8 cellular contexts compared by ENCODE assay signal in genomic region chr1:147545133-147545532, GRCh38. TPM values are rescaled to one million over a fixed set of nuclear protein-coding genes. Genes with fewer than 3 reads are reported as not detected.
A peak's percentile ranks its signal among the peaks of the same experiment; 100 is the strongest.
DNase-seq lines count a peak whose midpoint lies in the region; ATAC-seq lines count a peak whose summit lies in the region.

No MANE protein-coding gene starts in this region.

- H3K27ac ChIP-seq in iPS-18a (ENCODE audit: low read length) = no peak overlapping the region

- H3K9me3 ChIP-seq in iPS-18a (ENCODE audit: control insufficient read depth, low read depth, low read length) = no peaks in the 10 kb centered on the region

- H3K9me3 Mint-ChIP-seq in activated T-cell treated with anti-CD3 and anti-CD28 coated beads, Interleukin-2, amount 50 U/mL, for 4 hours = peaks cover 6% of the 10 kb centered on the region

- DNase-seq in NCI-H2107 (lab: John Stamatoyannopoulos, UW) (peak; percentile 47), AG08395 (ENCODE audit: low spot score) (no peak), KBM-7 (no peak)
- peak; percentile 80 for DNase-seq in activated T-cell treated with anti-CD3 and anti-CD28 coated beads, Interleukin-2, amount 50 U/mL, for 4 hours
- DNase-seq in stimulated activated CD4-positive, alpha-beta T cell treated with anti-CD3 and anti-CD28 coated beads, TNF-alpha, amount 100 ng/mL, for 4 hours (ENCODE audit: low read depth in 3 of 3) = peak; percentile 50 to 78 (median 72)

- H3K4me3 ChIP-seq in iPS-18a (ENCODE audit: low read length) = peak overlapping the region; percentile 33

- ATAC-seq in GM18907 (IDR thresholded peaks at IDR 0.05; ENCODE audit: unreplicated experiment) (peak; percentile 82), HG02571 (IDR thresholded peaks at IDR 0.05; ENCODE audit: unreplicated experiment) (no peak)
- peak; percentile 78 to 82 for ATAC-seq in activated T-cell treated with anti-CD3 and anti-CD28 coated beads, Interleukin-2, amount 50 U/mL, for 4 hours

- H3K36me3 ChIP-seq in iPS-18a (ENCODE audit: control insufficient read depth, low read depth, low read length) = no peaks in the 10 kb centered on the region

- peaks cover 13% of the 10 kb centered on the region for H3K27me3 ChIP-seq in iPS-18a (ENCODE audit: control insufficient read depth, insufficient read depth, low read length)

- peaks cover 46% of the 10 kb centered on the region for H3K4me1 ChIP-seq in iPS-18a (ENCODE audit: control insufficient read depth, low read depth, low read length)

- no peak overlapping the region for H3K9ac ChIP-seq in iPS-18a (ENCODE audit: low read length)

- H3K4me1 Mint-ChIP-seq in activated T-cell treated with anti-CD3 and anti-CD28 coated beads, Interleukin-2, amount 50 U/mL, for 4 hours (ENCODE audit: low read depth) = peaks cover 30% of the 10 kb centered on the region

- in situ Hi-C loops in KBM-7 (cut with MboI; ENCODE audit: low pct_unique_long_range_greater_than_20kb, low sequenced_read_pairs) = no loop called here

- H3K4me3 Mint-ChIP-seq in activated T-cell treated with anti-CD3 and anti-CD28 coated beads, Interleukin-2, amount 50 U/mL, for 4 hours = peak overlapping the region; percentile 75

- peaks cover 1% of the 10 kb centered on the region for H3K36me3 Mint-ChIP-seq in activated T-cell treated with anti-CD3 and anti-CD28 coated beads, Interleukin-2, amount 50 U/mL, for 4 hours (ENCODE audit: insufficient read depth)

- H3K27me3 Mint-ChIP-seq in activated T-cell treated with anti-CD3 and anti-CD28 coated beads, Interleukin-2, amount 50 U/mL, for 4 hours (ENCODE audit: low read depth) = peaks cover 2% of the 10 kb centered on the region

RNA-seq across cellular contexts. Expression of gene BCL9, which starts 3.8 kb away (rescaled TPM):
- 10 to 100 TPM; 31.2 to 43.1 (median 42.6) TPM for total RNA-seq in activated T-cell treated with anti-CD3 and anti-CD28 coated beads, Interleukin-2, amount 50 U/mL, for 4 hours

Comparison
In these comparisons a context has a peak if more than half of its experiments do, and no peak if none do; other contexts are left out.
1. DNase-seq: peak in NCI-H2107 (single experiment), activated T-cell treated with anti-CD3 and anti-CD28 coated beads, Interleukin-2, amount 50 U/mL, for 4 hours (single experiment) and stimulated activated CD4-positive, alpha-beta T cell treated with anti-CD3 and anti-CD28 coated beads, TNF-alpha, amount 100 ng/mL, for 4 hours (3 of 3); none in AG08395 (single experiment) and KBM-7 (single experiment).